In genomic region chr6:149079456-149079855, GRCh38 we compare ENCODE assay signal across 1 cellular context.
A peak's percentile ranks its signal among the peaks of the same experiment; 100 is the strongest.
TF ChIP-seq lines count a peak whose summit lies in the region.

No MANE protein-coding gene starts in this region.

TF ChIP-seq in GM12878, 131 proteins besides CTCF, POLR2A, EP300 and RAD21:
- TF ChIP-seq CREM (IDR thresholded peaks at IDR 0.05; ENCODE audit: low read depth) = no peak
- 0 out of 2 replicates have a peak, but pooled peaks have one; percentile 4 for TF ChIP-seq LARP7 (IDR thresholded peaks at IDR 0.05)
